Comparison of ENCODE assay signal across 11 cellular contexts in the genomic region with DNA sequence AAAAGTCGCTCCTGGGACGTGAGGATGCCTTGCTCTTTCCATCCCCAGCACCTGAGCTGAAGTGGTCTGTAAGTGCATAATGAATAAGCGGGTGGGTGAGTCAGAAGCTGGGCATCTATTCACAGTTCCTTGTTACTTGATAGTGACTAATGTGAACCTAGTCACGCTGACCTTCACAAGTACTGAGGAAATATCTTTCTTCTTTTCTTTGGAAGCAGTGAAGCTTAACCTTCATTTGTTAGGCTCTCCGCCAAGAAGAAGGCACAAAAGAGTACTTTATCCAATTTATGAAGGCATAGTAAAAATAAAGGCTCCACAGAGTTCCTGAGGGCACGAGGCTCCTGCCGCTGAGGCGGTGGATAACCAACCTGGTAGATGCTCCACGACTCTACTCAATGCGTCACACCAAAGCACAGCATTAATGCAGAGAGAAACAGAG.
A peak's percentile ranks its signal among the peaks of the same experiment; 100 is the strongest.
DNase-seq lines count a peak whose midpoint lies in the region; ATAC-seq and TF ChIP-seq lines count a peak whose summit lies in the region.
"Had no signal": no experiment of that assay in that cellular context is flagged by ENCODE, and none has a peak within 500 bp of the region (broad histone marks: within the 10 kb centered on the region; RNA-seq: fewer than 3 reads in every experiment).

No MANE protein-coding gene starts in this region.

- intact Hi-C loops in spleen (cut with DNase I; ENCODE audit: low total_unique reads): no loop called here

- DNase-seq in A172 (ENCODE audit: low spot score) (peak; percentile 97), SJSA1 (ENCODE audit: low read depth in 1 of 2, low spot score in 2 of 2) (peak; percentile 96 to 98), hepatic stellate cell (ENCODE audit: low spot score) (peak; percentile 22), SKM-1 (lab: John Stamatoyannopoulos, UW; ENCODE audit: unreplicated experiment) (no peak), spleen (no peak)
- no peak for DNase-seq in stimulated activated effector memory CD8-positive, alpha-beta T cell treated with anti-CD3 and anti-CD28 coated beads, Interleukin-12 subunit alpha, Interleukin-12 subunit beta, amount 100 ng/mL, for 72 hours (ENCODE audit: low spot score in 2 of 2)
- DNase-seq: activated effector memory CD4-positive, alpha-beta T cell treated with Interleukin-2 at 50 U/mL for 16 hours; right lobe of liver; testis had no signal

- H3K4me1 ChIP-seq in HEK293 (ENCODE audit: control insufficient read depth, insufficient read depth, low read length): no peaks in the 10 kb centered on the region
- H3K4me1 ChIP-seq in SJSA1 (replicated peaks): peaks cover 36% of the 10 kb centered on the region
- no peaks in the 10 kb centered on the region for H3K4me1 ChIP-seq in spleen
- H3K4me1 ChIP-seq: right lobe of liver, testis had no signal

- peak overlapping the region; percentile 3; the same call in 1 of the 2 replicates for H3K27ac ChIP-seq in HEK293 (ENCODE audit: extremely low read depth, low read depth, low read length)
- peak overlapping the region; percentile 85 for H3K27ac ChIP-seq in SJSA1
- no peak overlapping the region for H3K27ac ChIP-seq in spleen
- H3K27ac ChIP-seq: right lobe of liver, testis had no signal

- H3K4me3 ChIP-seq in HEK293 (ENCODE audit: low read depth, low read length) (no peak overlapping the region), SJSA1 (no peak overlapping the region), spleen (no peak overlapping the region)
- H3K4me3 ChIP-seq: right lobe of liver, testis had no signal

- POLR2A ChIA-PET in HEK293 (lab: Yijun Ruan, JAX): no interaction called here

- H3K36me3 ChIP-seq in HEK293 (ENCODE audit: control insufficient read depth in 2 of 2, insufficient read depth in 1 of 2, low read length in 2 of 2) (no peaks in the 10 kb centered on the region), SJSA1 (no peaks in the 10 kb centered on the region), spleen (no peaks in the 10 kb centered on the region)
- H3K36me3 ChIP-seq: right lobe of liver had no signal

- TF ChIP-seq CTCF in HEK293 (tag by site-specific recombination; IDR thresholded peaks at IDR 0.05): no peak
- no peak for TF ChIP-seq CTCF in spleen (IDR thresholded peaks at IDR 0.05 in 8 of 11, conservative IDR thresholded peaks at IDR 0.05 in 3 of 11)

- CTCF ChIA-PET in HEK293 (lab: Yijun Ruan, JAX): no interaction called here

- no peak overlapping the region for H3K27ac Mint-ChIP-seq in stimulated activated effector memory CD8-positive, alpha-beta T cell treated with anti-CD3 and anti-CD28 coated beads, Interleukin-12 subunit alpha, Interleukin-12 subunit beta, amount 100 ng/mL, for 72 hours

- no peak overlapping the region for H3K4me3 Mint-ChIP-seq in stimulated activated effector memory CD8-positive, alpha-beta T cell treated with anti-CD3 and anti-CD28 coated beads, Interleukin-12 subunit alpha, Interleukin-12 subunit beta, amount 100 ng/mL, for 72 hours

- H3K9me3 Mint-ChIP-seq in stimulated activated effector memory CD8-positive, alpha-beta T cell treated with anti-CD3 and anti-CD28 coated beads, Interleukin-12 subunit alpha, Interleukin-12 subunit beta, amount 100 ng/mL, for 72 hours: peaks cover 21% of the 10 kb centered on the region

- no peaks in the 10 kb centered on the region for H3K4me1 Mint-ChIP-seq in stimulated activated effector memory CD8-positive, alpha-beta T cell treated with anti-CD3 and anti-CD28 coated beads, Interleukin-12 subunit alpha, Interleukin-12 subunit beta, amount 100 ng/mL, for 72 hours

- H3K36me3 Mint-ChIP-seq in stimulated activated effector memory CD8-positive, alpha-beta T cell treated with anti-CD3 and anti-CD28 coated beads, Interleukin-12 subunit alpha, Interleukin-12 subunit beta, amount 100 ng/mL, for 72 hours: no peaks in the 10 kb centered on the region

- H3K9me3 ChIP-seq in HEK293 (ENCODE audit: control insufficient read depth, insufficient read depth, low read depth, low read length): no peaks in the 10 kb centered on the region
- no peaks in the 10 kb centered on the region for H3K9me3 ChIP-seq in SJSA1 (replicated peaks)
- H3K9me3 ChIP-seq in spleen: peaks cover 0 to 16% (median 5%) of the 10 kb centered on the region in 8 donors
- H3K9me3 ChIP-seq: right lobe of liver, testis had no signal

- no peak for TF ChIP-seq POLR2A in spleen (IDR thresholded peaks at IDR 0.05)

- ATAC-seq in HG03095 (IDR thresholded peaks at IDR 0.05; ENCODE audit: unreplicated experiment): no peak
- ATAC-seq in stimulated activated effector memory CD8-positive, alpha-beta T cell treated with anti-CD3 and anti-CD28 coated beads, Interleukin-12 subunit alpha, Interleukin-12 subunit beta, amount 100 ng/mL, for 72 hours: no peak
- ATAC-seq: right lobe of liver had no signal

- WGBS in spleen, 5 donors: 87 to 92% (median 90%) methylated on average over 10 of the region's 10 CpGs

- H3K27me3 ChIP-seq in SJSA1 (replicated peaks): no peaks in the 10 kb centered on the region
- no peaks in the 10 kb centered on the region for H3K27me3 ChIP-seq in spleen (replicated peaks in 1 of 7)
- H3K27me3 ChIP-seq: right lobe of liver, testis had no signal

TF ChIP-seq in HEK293, 187 proteins besides CTCF, POLR2A, EP300 and RAD21:
- TF ChIP-seq, protein P1, sequence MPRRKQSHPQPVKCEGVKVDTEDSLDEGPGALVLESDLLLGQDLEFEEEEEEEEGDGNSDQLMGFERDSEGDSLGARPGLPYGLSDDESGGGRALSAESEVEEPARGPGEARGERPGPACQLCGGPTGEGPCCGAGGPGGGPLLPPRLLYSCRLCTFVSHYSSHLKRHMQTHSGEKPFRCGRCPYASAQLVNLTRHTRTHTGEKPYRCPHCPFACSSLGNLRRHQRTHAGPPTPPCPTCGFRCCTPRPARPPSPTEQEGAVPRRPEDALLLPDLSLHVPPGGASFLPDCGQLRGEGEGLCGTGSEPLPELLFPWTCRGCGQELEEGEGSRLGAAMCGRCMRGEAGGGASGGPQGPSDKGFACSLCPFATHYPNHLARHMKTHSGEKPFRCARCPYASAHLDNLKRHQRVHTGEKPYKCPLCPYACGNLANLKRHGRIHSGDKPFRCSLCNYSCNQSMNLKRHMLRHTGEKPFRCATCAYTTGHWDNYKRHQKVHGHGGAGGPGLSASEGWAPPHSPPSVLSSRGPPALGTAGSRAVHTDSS (tag by site-specific recombination; IDR thresholded peaks at IDR 0.05): no peak
- TF ChIP-seq ZNF501 (tag by site-specific recombination; IDR thresholded peaks at IDR 0.05): no peak
- TF ChIP-seq, protein P2, sequence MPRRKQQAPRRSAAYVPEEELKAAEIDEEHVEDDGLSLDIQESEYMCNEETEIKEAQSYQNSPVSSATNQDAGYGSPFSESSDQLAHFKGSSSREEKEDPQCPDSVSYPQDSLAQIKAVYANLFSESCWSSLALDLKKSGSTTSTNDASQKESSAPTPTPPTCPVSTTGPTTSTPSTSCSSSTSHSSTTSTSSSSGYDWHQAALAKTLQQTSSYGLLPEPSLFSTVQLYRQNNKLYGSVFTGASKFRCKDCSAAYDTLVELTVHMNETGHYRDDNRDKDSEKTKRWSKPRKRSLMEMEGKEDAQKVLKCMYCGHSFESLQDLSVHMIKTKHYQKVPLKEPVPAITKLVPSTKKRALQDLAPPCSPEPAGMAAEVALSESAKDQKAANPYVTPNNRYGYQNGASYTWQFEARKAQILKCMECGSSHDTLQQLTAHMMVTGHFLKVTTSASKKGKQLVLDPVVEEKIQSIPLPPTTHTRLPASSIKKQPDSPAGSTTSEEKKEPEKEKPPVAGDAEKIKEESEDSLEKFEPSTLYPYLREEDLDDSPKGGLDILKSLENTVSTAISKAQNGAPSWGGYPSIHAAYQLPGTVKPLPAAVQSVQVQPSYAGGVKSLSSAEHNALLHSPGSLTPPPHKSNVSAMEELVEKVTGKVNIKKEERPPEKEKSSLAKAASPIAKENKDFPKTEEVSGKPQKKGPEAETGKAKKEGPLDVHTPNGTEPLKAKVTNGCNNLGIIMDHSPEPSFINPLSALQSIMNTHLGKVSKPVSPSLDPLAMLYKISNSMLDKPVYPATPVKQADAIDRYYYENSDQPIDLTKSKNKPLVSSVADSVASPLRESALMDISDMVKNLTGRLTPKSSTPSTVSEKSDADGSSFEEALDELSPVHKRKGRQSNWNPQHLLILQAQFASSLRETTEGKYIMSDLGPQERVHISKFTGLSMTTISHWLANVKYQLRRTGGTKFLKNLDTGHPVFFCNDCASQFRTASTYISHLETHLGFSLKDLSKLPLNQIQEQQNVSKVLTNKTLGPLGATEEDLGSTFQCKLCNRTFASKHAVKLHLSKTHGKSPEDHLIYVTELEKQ (tag by site-specific recombination; IDR thresholded peaks at IDR 0.05; ENCODE audit: borderline replicate concordance): no peak
- no peak for TF ChIP-seq ZNF266 (tag by site-specific recombination; IDR thresholded peaks at IDR 0.05; ENCODE audit: low read depth)
- 0 out of 2 replicates have a peak, but pooled peaks have one; percentile 31 for TF ChIP-seq ZNF629 (tag by site-specific recombination; IDR thresholded peaks at IDR 0.05)
- TF ChIP-seq ZNF169 (tag by site-specific recombination; IDR thresholded peaks at IDR 0.05): no peak
- TF ChIP-seq SP7 (tag by site-specific recombination; IDR thresholded peaks at IDR 0.05): peak; percentile 47
- TF ChIP-seq SP3 (tag by site-specific recombination; IDR thresholded peaks at IDR 0.05): no peak
- TF ChIP-seq ZSCAN16 (tag by site-specific recombination; IDR thresholded peaks at IDR 0.05): no peak
- no peak for TF ChIP-seq ZNF529 (tag by site-specific recombination; IDR thresholded peaks at IDR 0.05; ENCODE audit: insufficient replicate concordance)
- TF ChIP-seq PRDM1 (tag by site-specific recombination; IDR thresholded peaks at IDR 0.05): no peak
- peak; percentile 69 for TF ChIP-seq ZNF510 (tag by site-specific recombination; IDR thresholded peaks at IDR 0.05; ENCODE audit: insufficient replicate concordance)
- TF ChIP-seq ZNF664 (tag by site-specific recombination; IDR thresholded peaks at IDR 0.05): no peak
- TF ChIP-seq EGR2 (tag by site-specific recombination; IDR thresholded peaks at IDR 0.05; ENCODE audit: low read depth): no peak
- peak; percentile 32; the same call in 1 of the 2 replicates for TF ChIP-seq ZBTB17 (tag by site-specific recombination; IDR thresholded peaks at IDR 0.05)
- no peak for TF ChIP-seq ZNF211 (tag by site-specific recombination; IDR thresholded peaks at IDR 0.05; ENCODE audit: low read depth)
- no peak for TF ChIP-seq RBAK (tag by site-specific recombination; IDR thresholded peaks at IDR 0.05)
- no peak for TF ChIP-seq ZNF311 (tag by site-specific recombination; IDR thresholded peaks at IDR 0.05; ENCODE audit: borderline replicate concordance)
- TF ChIP-seq ZNF350 (tag by site-specific recombination; IDR thresholded peaks at IDR 0.05): no peak

Comparison
In these comparisons a context has a peak if more than half of its experiments do, and no peak if none do; other contexts are left out.
1. DNase-seq: peak in A172 (single experiment), SJSA1 (2 of 2) and hepatic stellate cell (single experiment); none in SKM-1 (single experiment), spleen (single experiment) and stimulated activated effector memory CD8-positive, alpha-beta T cell treated with anti-CD3 and anti-CD28 coated beads, Interleukin-12 subunit alpha, Interleukin-12 subunit beta, amount 100 ng/mL, for 72 hours (0 of 2).
2. H3K27ac ChIP-seq: peak in HEK293 (single experiment) and SJSA1 (single experiment); none in spleen (0 of 8).